ENCODE assay signal across 10 cellular contexts in genomic region chr2:207135801-207136457, GRCh38. TPM values are rescaled to one million over a fixed set of nuclear protein-coding genes. Genes with fewer than 3 reads are reported as not detected.
DNase-seq lines count a peak whose midpoint lies in the region; ATAC-seq, FAIRE-seq and TF ChIP-seq lines count a peak whose summit lies in the region.
"Had no signal": no experiment of that assay in that cellular context is flagged by ENCODE, and none has a peak within 500 bp of the region (broad histone marks: within the 10 kb centered on the region; RNA-seq: fewer than 3 reads in every experiment).

No MANE protein-coding gene starts in this region.

- no peak for TF ChIP-seq RAD21 in A549 (conservative IDR thresholded peaks at IDR 0.05 in 1 of 2, IDR thresholded peaks at IDR 0.05 in 1 of 2)

- POLR2A ChIA-PET in A549 (lab: Yijun Ruan, JAX) (no interaction called here), WTC11 (lab: Charles Lee) (no interaction called here)

- no peak for TF ChIP-seq CTCF in A549 (IDR thresholded peaks at IDR 0.05)
- no peak for TF ChIP-seq CTCF in WTC11 (IDR thresholded peaks at IDR 0.05)
- TF ChIP-seq CTCF in lung (IDR thresholded peaks at IDR 0.05; ENCODE audit: control extremely low read depth, extremely low read depth): no peak
- no peak for TF ChIP-seq CTCF in foreskin keratinocyte (conservative IDR thresholded peaks at IDR 0.05)

- no peak overlapping the region for H3K4me3 Mint-ChIP-seq in WTC11

- peaks cover 81% of the 10 kb centered on the region for H3K4me1 Mint-ChIP-seq in WTC11

- TF ChIP-seq POLR2A in A549 (IDR thresholded peaks at IDR 0.05; ENCODE audit: low read length): no peak

- H3K4me1 ChIP-seq in A549: peaks cover 78% of the 10 kb centered on the region
- H3K4me1 ChIP-seq in lung (ENCODE audit: control insufficient read depth in 2 of 2, insufficient read depth in 2 of 2, low read length in 2 of 2): peaks cover 22 to 72% of the 10 kb centered on the region in 2 donors
- H3K4me1 ChIP-seq in foreskin keratinocyte: peaks cover 57% of the 10 kb centered on the region

- H3K9me3 ChIP-seq in A549: no peaks in the 10 kb centered on the region
- H3K9me3 ChIP-seq in lung (ENCODE audit: control insufficient read depth in 2 of 2, insufficient read depth in 1 of 2, low read length in 1 of 2): no peaks in the 10 kb centered on the region

- H3K4me2 ChIP-seq in A549: peak overlapping the region; percentile 68

- H3K36me3 Mint-ChIP-seq in WTC11: peaks cover 8% of the 10 kb centered on the region

- peak overlapping the region; percentile 28 for H3K27ac Mint-ChIP-seq in WTC11

- FAIRE-seq in A549 (lab: Jason Lieb, UNC): no peak
- FAIRE-seq: small intestine had no signal

- H3K4me3 ChIP-seq in A549: no peak overlapping the region
- H3K4me3 ChIP-seq in lung: no peak overlapping the region

- H3K27me3 Mint-ChIP-seq in WTC11 (ENCODE audit: low read depth): no peaks in the 10 kb centered on the region

- ATAC-seq in A549 (peak in 1 of 2 experiments; percentile 14; a peak in 2 of 6 replicates), GM21390 (IDR thresholded peaks at IDR 0.05; ENCODE audit: unreplicated experiment) (peak; percentile 48), WTC11 (no peak), lung (ENCODE audit: insufficient read depth, low FRiP score) (no peak), HG03135 (IDR thresholded peaks at IDR 0.05; ENCODE audit: unreplicated experiment) (no peak), foreskin keratinocyte (no peak)

- TF ChIP-seq EP300 in A549 (IDR thresholded peaks at IDR 0.05): no peak

- H3K27ac ChIP-seq in A549: peak overlapping the region; percentile 45 to 69; a peak in 4 of 6 replicates
- peak overlapping the region; percentile 87 to 96 for H3K27ac ChIP-seq in lung (ENCODE audit: low read depth in 1 of 2, low read length in 1 of 2)
- no peak overlapping the region for H3K27ac ChIP-seq in foreskin keratinocyte

- no peaks in the 10 kb centered on the region for H3K27me3 ChIP-seq in lung (ENCODE audit: control insufficient read depth, insufficient read depth)
- no peaks in the 10 kb centered on the region for H3K27me3 ChIP-seq in foreskin keratinocyte

- H3K9me3 Mint-ChIP-seq in WTC11: peaks cover 5% of the 10 kb centered on the region

- DNase-seq in A549 (ENCODE audit: low read depth in 1 of 2, low spot score in 1 of 2) (no peak), WTC11 (ENCODE audit: low spot score) (no peak), lung (ENCODE audit: low spot score) (no peak), NCI-H526 treated with DMSO at 0.1 percent for 48 hours (lab: John Stamatoyannopoulos, UW) (no peak), foreskin keratinocyte (no peak)
- DNase-seq in effector CD8-positive, alpha-beta T cell (lab: John Stamatoyannopoulos, UW): no peak
- DNase-seq: small intestine had no signal

- WGBS in A549 (ENCODE audit: missing lambda C conversion rate): 74% methylated on average over 9 of the region's 9 CpGs
- WGBS in lung, 2 donors: 37 to 49% methylated on average over 9 of the region's 9 CpGs

- H3K36me3 ChIP-seq in lung (ENCODE audit: control insufficient read depth in 2 of 2, insufficient read depth in 2 of 2, low read length in 2 of 2): no peaks in the 10 kb centered on the region

- CTCF ChIA-PET in A549 (lab: Yijun Ruan, JAX) (interaction anchor here (0.7 kb wide), 1 partner anchor 120 kb away, joined by 3 read pairs; no protein-coding TSS in a partner anchor), WTC11 (lab: Charles Lee) (no interaction called here)

TF ChIP-seq in A549, 52 proteins besides CTCF, POLR2A, EP300 and RAD21 (continues in another document):
- TF ChIP-seq GATA3 (IDR thresholded peaks at IDR 0.05; ENCODE audit: borderline replicate concordance): no peak
- TF ChIP-seq KDM1A (IDR thresholded peaks at IDR 0.05; ENCODE audit: low read depth): no peak
- no peak for TF ChIP-seq PBX3 (IDR thresholded peaks at IDR 0.05)
- TF ChIP-seq EHMT2 (IDR thresholded peaks at IDR 0.05; ENCODE audit: low read depth): no peak
- TF ChIP-seq, protein P1, sequence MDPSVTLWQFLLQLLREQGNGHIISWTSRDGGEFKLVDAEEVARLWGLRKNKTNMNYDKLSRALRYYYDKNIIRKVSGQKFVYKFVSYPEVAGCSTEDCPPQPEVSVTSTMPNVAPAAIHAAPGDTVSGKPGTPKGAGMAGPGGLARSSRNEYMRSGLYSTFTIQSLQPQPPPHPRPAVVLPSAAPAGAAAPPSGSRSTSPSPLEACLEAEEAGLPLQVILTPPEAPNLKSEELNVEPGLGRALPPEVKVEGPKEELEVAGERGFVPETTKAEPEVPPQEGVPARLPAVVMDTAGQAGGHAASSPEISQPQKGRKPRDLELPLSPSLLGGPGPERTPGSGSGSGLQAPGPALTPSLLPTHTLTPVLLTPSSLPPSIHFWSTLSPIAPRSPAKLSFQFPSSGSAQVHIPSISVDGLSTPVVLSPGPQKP (IDR thresholded peaks at IDR 0.05; ENCODE audit: low read depth, low read length): no peak
- TF ChIP-seq NR3C1 (IDR thresholded peaks at IDR 0.05): no peak
- no peak for TF ChIP-seq TFCP2L1 (CRISPR knock-in tag; IDR thresholded peaks at IDR 0.05)
- no peak for TF ChIP-seq RARB (CRISPR knock-in tag; IDR thresholded peaks at IDR 0.05)
- no peak for TF ChIP-seq MYC (IDR thresholded peaks at IDR 0.05; ENCODE audit: borderline replicate concordance, low read length)
- TF ChIP-seq CBX8 (IDR thresholded peaks at IDR 0.05): no peak
- TF ChIP-seq ZC3H11A (IDR thresholded peaks at IDR 0.05): no peak
- TF ChIP-seq FOSL2 (IDR thresholded peaks at IDR 0.05): no peak
- no peak for TF ChIP-seq FOSL2 (CRISPR knock-in tag; IDR thresholded peaks at IDR 0.05)
- no peak for TF ChIP-seq ZSCAN20 (CRISPR knock-in tag; IDR thresholded peaks at IDR 0.05)

TF ChIP-seq in WTC11, 78 proteins besides CTCF, POLR2A, EP300 and RAD21 (continues in another document):
- TF ChIP-seq ZNF416 (CRISPR knock-in tag; IDR thresholded peaks at IDR 0.05) (no peak), SMAD3 (CRISPR knock-in tag; IDR thresholded peaks at IDR 0.05; ENCODE audit: borderline replicate concordance) (no peak), ARID4B (CRISPR knock-in tag; IDR thresholded peaks at IDR 0.05; ENCODE audit: borderline replicate concordance) (no peak), NR1H2 (CRISPR knock-in tag; IDR thresholded peaks at IDR 0.05) (no peak), E2F1 (CRISPR knock-in tag; IDR thresholded peaks at IDR 0.05) (no peak), KAT7 (CRISPR knock-in tag; IDR thresholded peaks at IDR 0.05; ENCODE audit: borderline replicate concordance) (no peak), PRRX2 (CRISPR knock-in tag; IDR thresholded peaks at IDR 0.05) (no peak)

RNA-seq across cellular contexts. Expression of gene KLF7, which starts 29.8 kb away (rescaled TPM):
- polyA plus RNA-seq in A549 (2011; rRNA removed) (29.8 and 31.5 TPM in 2 replicates), A549 (2017; fragmentation: RNase III; extraction: RNeasy Plus Mini Kit Qiagen cat#74134 plus additional on column Dnase treatment) (17.2 to 18.0 TPM (median 17.8 TPM) in 3 replicates), lung (10 to 100 TPM in 1 of 2 donors, 1 to 10 TPM in 1; 4.4 to 20.9 TPM), foreskin keratinocyte (6.3 and 6.7 TPM in 2 replicates)
- polyA plus RNA-seq in A549 (2012; cell fraction: cytosol; rRNA removed): 15.5 and 19.1 TPM in 2 replicates
- polyA plus RNA-seq in A549 (2012; cell fraction: nucleus; rRNA removed): 29.5 and 35.8 TPM in 2 replicates
- polyA minus RNA-seq in A549 (2011; rRNA and poly(A)+ RNA removed): 101 and 114 TPM in 2 replicates
- total RNA-seq in WTC11 (2021) (11.9 to 25.4 TPM (median 16.3 TPM) in 3 replicates), lung (10 to 100 TPM; 23.7 to 51.8 TPM), foreskin keratinocyte (32.3 and 40.6 TPM in 2 replicates)
- total RNA-seq: OCI-LY7 had no signal
